In the genomic region with DNA sequence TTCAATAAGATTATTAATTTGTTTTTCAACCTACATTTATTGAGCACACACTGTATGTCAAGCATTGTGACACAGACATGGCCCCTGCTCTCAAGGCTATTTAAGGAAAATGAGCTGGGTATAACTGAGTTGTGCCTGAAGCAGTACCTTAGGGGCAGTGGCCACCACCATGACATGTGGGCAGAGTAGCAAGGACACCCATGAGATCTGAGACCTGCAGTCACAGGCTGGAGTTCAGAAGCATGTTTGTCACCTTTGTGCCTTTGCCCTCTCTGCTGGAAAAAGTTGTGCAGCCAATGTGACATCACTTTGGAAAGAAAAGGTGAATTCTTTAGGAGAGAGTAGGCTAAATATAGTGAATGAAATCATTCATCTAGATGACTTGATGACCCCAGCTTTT, we compare ENCODE assay signal across 31 cellular contexts.
"Had no signal": no experiment of that assay in that cellular context is flagged by ENCODE, and none has a peak within 500 bp of the region (broad histone marks: within the 10 kb centered on the region; RNA-seq: fewer than 3 reads in every experiment).

No MANE protein-coding gene starts in this region.

- H3K4me3 Mint-ChIP-seq: activated B cell treated with CpG ODN at 0.5 μM for 24 hours; activated CD4-positive, alpha-beta memory T cell treated with anti-CD3 and anti-CD28 coated beads, Interleukin-2, amount 10 ng/mL, durations not matched to agents 7 days and 5 days; activated CD4-positive, alpha-beta T cell treated with anti-CD3 and anti-CD28 coated beads, Interleukin-2, amount 10 ng/mL, durations not matched to agents 24 days and 14 days; activated CD8-positive, alpha-beta memory T cell treated with anti-CD3 and anti-CD28 coated beads, Interleukin-2, amount 10 ng/mL, durations not matched to agents 7 days and 5 days; activated naive CD4-positive, alpha-beta T cell treated with anti-CD3 and anti-CD28 coated beads for 36 hours; activated naive CD8-positive, alpha-beta T cell; activated T-cell treated with anti-CD3 and anti-CD28 coated beads, Interleukin-2, amount 50 U/mL, for 24 hours; activated T-cell treated with anti-CD3 and anti-CD28 coated beads, Interleukin-2, amount 50 U/mL, for 72 hours; brain; central memory CD8-positive, alpha-beta T cell; dendritic cell treated with granulocyte-macrophage colony-stimulating factor and Interleukin-4, amounts not matched to agents 40 ng/mL and 50 ng/mL, for 4 days; endodermal cell; T-helper 17 cell; T-helper 2 cell treated with Interferon-gamma antibody and Interleukin-4, amounts not matched to agents 5 μg/mL and 100 μg/mL, for 36 hours had no signal

- DNase-seq: activated B cell treated with CpG ODN at 0.5 μM for 24 hours; activated CD4-positive, alpha-beta memory T cell treated with anti-CD3 and anti-CD28 coated beads, Interleukin-2, amount 10 ng/mL, durations not matched to agents 7 days and 5 days; activated CD4-positive, alpha-beta T cell treated with anti-CD3 and anti-CD28 coated beads, Interleukin-2, amount 10 ng/mL, durations not matched to agents 24 days and 14 days; activated CD8-positive, alpha-beta memory T cell treated with anti-CD3 and anti-CD28 coated beads, Interleukin-2, amount 10 ng/mL, durations not matched to agents 7 days and 5 days; activated CD8-positive, alpha-beta memory T cell treated with anti-CD3 and anti-CD28 coated beads, Interleukin-2, amount 50 U/mL, for 4 hours; activated effector memory CD4-positive, alpha-beta T cell treated with anti-CD3 and anti-CD28 coated beads, Interleukin-2, amount 50 U/mL, for 16 hours; activated T-cell treated with anti-CD3 and anti-CD28 coated beads, Interleukin-2, amount 50 U/mL, for 24 hours; dorsolateral prefrontal cortex; effector memory CD4-positive, alpha-beta T cell; endodermal cell; foreskin fibroblast; glutamatergic neuron; heart left ventricle; T-helper 1 cell; T-helper 17 cell; T1000; WERI-Rb-1 had no signal

- H3K4me3 ChIP-seq: ascending aorta, breast epithelium, coronary artery, dorsolateral prefrontal cortex, heart left ventricle had no signal

- H3K9me3 Mint-ChIP-seq: activated B cell treated with CpG ODN at 0.5 μM for 24 hours; activated CD4-positive, alpha-beta memory T cell treated with anti-CD3 and anti-CD28 coated beads, Interleukin-2, amount 10 ng/mL, durations not matched to agents 7 days and 5 days; activated CD4-positive, alpha-beta T cell treated with anti-CD3 and anti-CD28 coated beads, Interleukin-2, amount 10 ng/mL, durations not matched to agents 24 days and 14 days; activated naive CD4-positive, alpha-beta T cell treated with anti-CD3 and anti-CD28 coated beads for 36 hours; activated T-cell treated with anti-CD3 and anti-CD28 coated beads, Interleukin-2, amount 50 U/mL, for 24 hours; central memory CD8-positive, alpha-beta T cell; dendritic cell treated with granulocyte-macrophage colony-stimulating factor and Interleukin-4, amounts not matched to agents 40 ng/mL and 50 ng/mL, for 4 days; T-helper 2 cell treated with Interferon-gamma antibody and Interleukin-4, amounts not matched to agents 5 μg/mL and 100 μg/mL, for 36 hours had no signal

- H3K27me3 ChIP-seq: ascending aorta had no signal

- FAIRE-seq: frontal cortex had no signal

- H3K27ac Mint-ChIP-seq: activated B cell treated with CpG ODN at 0.5 μM for 24 hours; activated CD4-positive, alpha-beta memory T cell treated with anti-CD3 and anti-CD28 coated beads, Interleukin-2, amount 10 ng/mL, durations not matched to agents 7 days and 5 days; activated CD4-positive, alpha-beta T cell treated with anti-CD3 and anti-CD28 coated beads, Interleukin-2, amount 10 ng/mL, durations not matched to agents 24 days and 14 days; activated CD8-positive, alpha-beta memory T cell treated with anti-CD3 and anti-CD28 coated beads, Interleukin-2, amount 10 ng/mL, durations not matched to agents 7 days and 5 days; activated naive CD4-positive, alpha-beta T cell treated with anti-CD3 and anti-CD28 coated beads for 36 hours; activated naive CD8-positive, alpha-beta T cell; activated T-cell treated with anti-CD3 and anti-CD28 coated beads, Interleukin-2, amount 50 U/mL, for 24 hours; activated T-cell treated with anti-CD3 and anti-CD28 coated beads, Interleukin-2, amount 50 U/mL, for 72 hours; brain; dendritic cell treated with granulocyte-macrophage colony-stimulating factor and Interleukin-4, amounts not matched to agents 40 ng/mL and 50 ng/mL, for 4 days; endodermal cell; T-helper 17 cell; T-helper 2 cell treated with Interferon-gamma antibody and Interleukin-4, amounts not matched to agents 5 μg/mL and 100 μg/mL, for 36 hours had no signal

- H3K27me3 Mint-ChIP-seq: activated B cell treated with CpG ODN at 0.5 μM for 24 hours; activated CD4-positive, alpha-beta memory T cell treated with anti-CD3 and anti-CD28 coated beads, Interleukin-2, amount 10 ng/mL, durations not matched to agents 7 days and 5 days; activated CD4-positive, alpha-beta T cell treated with anti-CD3 and anti-CD28 coated beads, Interleukin-2, amount 10 ng/mL, durations not matched to agents 24 days and 14 days; activated CD8-positive, alpha-beta memory T cell treated with anti-CD3 and anti-CD28 coated beads, Interleukin-2, amount 10 ng/mL, durations not matched to agents 7 days and 5 days; activated naive CD8-positive, alpha-beta T cell; dendritic cell treated with granulocyte-macrophage colony-stimulating factor and Interleukin-4, amounts not matched to agents 40 ng/mL and 50 ng/mL, for 4 days; T-helper 17 cell had no signal

- H3K4me1 Mint-ChIP-seq: activated B cell treated with CpG ODN at 0.5 μM for 24 hours; activated CD4-positive, alpha-beta memory T cell treated with anti-CD3 and anti-CD28 coated beads, Interleukin-2, amount 10 ng/mL, durations not matched to agents 7 days and 5 days; central memory CD8-positive, alpha-beta T cell; endodermal cell; T-helper 17 cell had no signal

- H3K36me3 Mint-ChIP-seq: activated CD8-positive, alpha-beta memory T cell treated with anti-CD3 and anti-CD28 coated beads, Interleukin-2, amount 10 ng/mL, durations not matched to agents 7 days and 5 days; activated naive CD8-positive, alpha-beta T cell; brain had no signal

- H3K36me3 ChIP-seq: ascending aorta, breast epithelium, heart left ventricle, WERI-Rb-1 had no signal

- ATAC-seq: activated CD4-positive, CD25-positive, alpha-beta regulatory T cell treated with anti-CD3 and anti-CD28 coated beads, Interleukin-2, amount 50 U/mL, for 24 hours; activated CD8-positive, alpha-beta memory T cell treated with anti-CD3 and anti-CD28 coated beads, Interleukin-2, amount 10 ng/mL, durations not matched to agents 7 days and 5 days; esophagus mucosa; heart left ventricle; SK-N-SH treated with all-trans-retinoic acid at 6 μM for 48 hours; T-helper 17 cell had no signal
